8 cellular contexts compared by ENCODE assay signal in the genomic region with DNA sequence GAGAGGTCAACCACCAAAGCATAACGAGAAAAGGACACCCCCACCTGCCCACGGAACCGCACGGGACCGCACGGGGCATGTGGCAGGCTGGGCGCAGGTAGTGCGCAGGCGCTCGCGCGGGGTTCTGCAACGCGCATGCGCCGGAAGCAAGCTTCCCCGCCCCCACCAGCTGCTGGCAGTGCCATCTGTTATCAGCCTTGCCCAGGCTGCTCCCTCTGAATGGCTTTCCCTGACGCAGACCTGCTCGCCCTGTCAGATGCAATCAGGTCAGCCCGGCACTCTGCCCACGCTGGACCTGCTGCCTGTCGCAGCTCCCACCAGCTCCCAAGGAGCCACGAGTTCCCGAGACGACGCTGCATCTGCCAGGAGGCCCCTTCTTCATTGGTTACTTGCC. TPM values are rescaled to one million over a fixed set of nuclear protein-coding genes. Genes with fewer than 3 reads are reported as not detected.
DNase-seq lines count a peak whose midpoint lies in the region; ATAC-seq, FAIRE-seq and TF ChIP-seq lines count a peak whose summit lies in the region.

No MANE protein-coding gene starts in this region.

- H3K36me3 ChIP-seq in CD8-positive, alpha-beta T cell (ENCODE audit: insufficient read depth, low read length), result no peaks in the 10 kb centered on the region
- H3K36me3 ChIP-seq in K562 (ENCODE audit: control insufficient read depth, insufficient read depth, low read length), result no peaks in the 10 kb centered on the region

- WGBS in K562 (ENCODE audit: insufficient coverage, low coverage, missing lambda C conversion rate), result 92% methylated on average over 26 of the region's 26 CpGs

- H3K27me3 Mint-ChIP-seq in CD8-positive, alpha-beta T cell (ENCODE audit: low read depth), result peaks cover 6% of the 10 kb centered on the region
- no peaks in the 10 kb centered on the region for H3K27me3 Mint-ChIP-seq in Calu3 (ENCODE audit: unreplicated experiment)

- H3K9me3 ChIP-seq in CD8-positive, alpha-beta T cell (ENCODE audit: low read length), result no peaks in the 10 kb centered on the region
- no peaks in the 10 kb centered on the region for H3K9me3 ChIP-seq in K562 (replicated peaks; ENCODE audit: control insufficient read depth, insufficient read depth, low read depth, low read length)

- BruUV-seq in K562 (replicated peaks; lab: Mats Ljungman, UMichigan) (no TSS peak), Calu3 (replicated peaks; lab: Mats Ljungman, UMichigan) (no TSS peak)

- no peak for TF ChIP-seq EP300 in K562 (IDR thresholded peaks at IDR 0.05; ENCODE audit: low read length)

- in situ Hi-C loops in K562 (cut with MboI), result no loop called here

- H3K9me1 ChIP-seq in K562 (ENCODE audit: control insufficient read depth, insufficient read depth, low read length), result peaks cover 4% of the 10 kb centered on the region

- H3K4me1 ChIP-seq in CD8-positive, alpha-beta T cell (ENCODE audit: insufficient read depth, low read length), result peaks cover 78% of the 10 kb centered on the region
- peaks cover 7 to 14% of the 10 kb centered on the region in 2 experiments; a peak in 4 of 5 replicates for H3K4me1 ChIP-seq in K562 (replicated peaks in 1 of 2; ENCODE audit: control insufficient read depth in 2 of 2, insufficient read depth in 2 of 2, low read length in 2 of 2)

- H3K27me3 ChIP-seq in CD8-positive, alpha-beta T cell (ENCODE audit: insufficient read depth, low read length), result no peaks in the 10 kb centered on the region
- H3K27me3 ChIP-seq in K562 (ENCODE audit: control insufficient read depth in 2 of 2, insufficient read depth in 2 of 2, low read length in 2 of 2), result no peaks in the 10 kb centered on the region

- H3K36me3 Mint-ChIP-seq in CD8-positive, alpha-beta T cell, result no peaks in the 10 kb centered on the region
- peaks cover 3% of the 10 kb centered on the region for H3K36me3 Mint-ChIP-seq in Calu3 (ENCODE audit: insufficient read depth, unreplicated experiment)

- POLR2A ChIA-PET in CD8-positive, alpha-beta T cell (lab: Charles Lee), result interaction anchor here (0.8 to 2.2 kb wide), 5 partner anchors 11 to 159 kb away, joined by 3 to 12 read pairs (median 5); no protein-coding TSS in a partner anchor
- POLR2A ChIA-PET in K562 (lab: Yijun Ruan, JAX), result interaction anchor here (1.6 kb wide), 1 partner anchor 11 kb away, joined by 3 read pairs; no protein-coding TSS in a partner anchor

- ATAC-seq in CD8-positive, alpha-beta T cell, result no peak
- peak; percentile 10 for ATAC-seq in HG02884 (IDR thresholded peaks at IDR 0.05; ENCODE audit: unreplicated experiment)
- ATAC-seq in K562, result no peak
- no peak for ATAC-seq in GM18505 (IDR thresholded peaks at IDR 0.05; ENCODE audit: unreplicated experiment)

- TF ChIP-seq POLR2A in K562 (conservative IDR thresholded peaks at IDR 0.05), result no peak
- TF ChIP-seq POLR2A in GM18505 (IDR thresholded peaks at IDR 0.05; ENCODE audit: borderline replicate concordance, extremely low read depth, insufficient read depth, insufficient read length), result no peak

- H3K9me3 Mint-ChIP-seq in CD8-positive, alpha-beta T cell, result no peaks in the 10 kb centered on the region
- H3K9me3 Mint-ChIP-seq in Calu3 (ENCODE audit: low read depth, unreplicated experiment), result no peaks in the 10 kb centered on the region

- no peak for FAIRE-seq in K562 (lab: Jason Lieb, UNC)

- H3K4me1 Mint-ChIP-seq in CD8-positive, alpha-beta T cell (ENCODE audit: low read depth), result peaks cover 75% of the 10 kb centered on the region
- no peaks in the 10 kb centered on the region for H3K4me1 Mint-ChIP-seq in Calu3 (ENCODE audit: low read depth, unreplicated experiment)

- H2AFZ ChIP-seq in K562 (ENCODE audit: low read depth, low read length), result no peak overlapping the region

- H3K4me3 ChIP-seq in CD8-positive, alpha-beta T cell (ENCODE audit: low read depth, low read length), result peak overlapping the region; percentile 25
- no peak overlapping the region for H3K4me3 ChIP-seq in K562

- H4K20me1 ChIP-seq in K562 (replicated peaks; ENCODE audit: control insufficient read depth, insufficient read depth, low read length), result peaks cover 10% of the 10 kb centered on the region

- TF ChIP-seq RAD21 in K562 (CRISPR knock-in tag; conservative IDR thresholded peaks at IDR 0.05 in 1 of 2, IDR thresholded peaks at IDR 0.05 in 1 of 2), result no peak

- no peak overlapping the region for H3K4me2 ChIP-seq in K562 (ENCODE audit: insufficient read depth, low read length)

- peak overlapping the region; percentile 96 for H3K27ac Mint-ChIP-seq in CD8-positive, alpha-beta T cell
- H3K27ac Mint-ChIP-seq in Calu3 (ENCODE audit: unreplicated experiment), result no peak overlapping the region

- intact Hi-C loops in CD8-positive, alpha-beta T cell (cut with DNase I, micrococcal nuclease), result loop anchor here (1.0 to 10.0 kb wide), 11 partner anchors 10 to 723 kb away; a partner anchor contains a TSS
- intact Hi-C loops in K562 (cut with micrococcal nuclease) (no loop called here), Calu3 (cut with micrococcal nuclease; ENCODE audit: unreplicated experiment) (no loop called here)

- DNase-seq in CD8-positive, alpha-beta T cell, result peak in 5 of 7 experiments; percentile 23 to 67 (median 44)
- DNase-seq in NCI-H748 treated with DMSO at 0.1 percent for 48 hours (lab: John Stamatoyannopoulos, UW) (peak; percentile 79), K562 (ENCODE audit: extremely low read depth in 1 of 4, low spot score in 3 of 4) (no peak), NCI-H1048 (lab: John Stamatoyannopoulos, UW) (no peak), Calu3 (no peak)
- DNase-seq in stimulated activated CD4-positive, alpha-beta T cell treated with anti-CD3 and anti-CD28 coated beads, Interleukin-1b, Interleukin-23, amount 100 ng/mL, for 48 hours, result peak; percentile 41

- no peak for TF ChIP-seq CTCF in CD8-positive, alpha-beta T cell (IDR thresholded peaks at IDR 0.05)
- TF ChIP-seq CTCF in K562 (IDR thresholded peaks at IDR 0.05 in 2 of 3, conservative IDR thresholded peaks at IDR 0.05 in 1 of 3; ENCODE audit: insufficient read depth in 2 of 3, low read depth in 1 of 3, low read length in 3 of 3), result no peak
- no peak for TF ChIP-seq CTCF in Calu3 (IDR thresholded peaks at IDR 0.05; ENCODE audit: unreplicated experiment)

- peak overlapping the region in 1 of 2 experiments; percentile 50; a peak in 1 of 4 replicates for H3K9ac ChIP-seq in K562 (ENCODE audit: insufficient read depth in 1 of 2, low read depth in 2 of 2, low read length in 2 of 2)

- H3K4me3 Mint-ChIP-seq in CD8-positive, alpha-beta T cell, result peak overlapping the region; percentile 83
- no peak overlapping the region for H3K4me3 Mint-ChIP-seq in Calu3 (ENCODE audit: low read depth, unreplicated experiment)

- H3K27ac ChIP-seq in CD8-positive, alpha-beta T cell (ENCODE audit: low read depth, low read length), result peak overlapping the region; percentile 69
- no peak overlapping the region for H3K27ac ChIP-seq in K562 (ENCODE audit: extremely low read depth, low read depth, low read length)

- CTCF ChIA-PET in CD8-positive, alpha-beta T cell (lab: Charles Lee), result interaction anchor here (1.1 to 1.8 kb wide), 4 partner anchors 11 to 724 kb away, joined by 4 to 7 read pairs (median 4); no protein-coding TSS in a partner anchor
- CTCF ChIA-PET in K562 (lab: Yijun Ruan, JAX; ENCODE audit: low intra/inter-chr PET ratio) (no interaction called here), Calu3 (lab: Charles Lee) (no interaction called here)

- no peaks in the 10 kb centered on the region; the same call in 1 of the 3 replicates for H3K79me2 ChIP-seq in K562 (ENCODE audit: control insufficient read depth, insufficient read depth, low read length)

TF ChIP-seq in K562, 482 proteins besides CTCF, POLR2A, EP300 and RAD21:
- TF ChIP-seq CXXC5 (CRISPR knock-in tag; IDR thresholded peaks at IDR 0.05), result no peak
- TF ChIP-seq ZNF41 (CRISPR knock-in tag; conservative IDR thresholded peaks at IDR 0.05), result no peak
- no peak for TF ChIP-seq OTX1 (CRISPR knock-in tag; IDR thresholded peaks at IDR 0.05)
- TF ChIP-seq POLR2G (IDR thresholded peaks at IDR 0.05; ENCODE audit: low read depth, low read length), result 0 out of 2 replicates have a peak, but pooled peaks have one; percentile 22
- no peak for TF ChIP-seq ZNF143 (CRISPR knock-in tag; IDR thresholded peaks at IDR 0.05)

RNA-seq across cellular contexts. Expression of a gene that starts 22.8 kb away (rescaled TPM):
- total RNA-seq in CD8-positive, alpha-beta T cell, result 10 to 100 TPM; 11.8 to 13.7 TPM
- total RNA-seq in K562 (2011; cell fraction: chromatin; rRNA removed; ENCODE audit: low replicate concordance), result 48.5 and 59.3 TPM in 2 replicates
- 20.2 and 20.4 TPM in 2 replicates for total RNA-seq in K562 (2011; cell fraction: nucleolus; rRNA removed)
- 28.4 and 48.7 TPM in 2 replicates for total RNA-seq in K562 (2011; cell fraction: nucleoplasm; rRNA removed)
- total RNA-seq in K562 (2014; rRNA removed) (3.9 and 4.5 TPM in 2 replicates), K562 (2014; rRNA removed; fragmentation: Illumina TruSeq; extraction: Trizol) (5.2 and 5.5 TPM in 2 replicates), K562 (2015; rRNA removed; fragmentation: Illumina TruSeq; extraction: Trizol) (3.4 and 3.6 TPM in 2 replicates), K562 (2021) (9.9 and 13.9 TPM in 2 replicates), Calu3 (2022) (7.6 and 9.5 TPM in 2 replicates)
- polyA plus RNA-seq in K562 (2011; rRNA removed) (2.3 and 4.2 TPM in 2 replicates), K562 (2014; fragmentation: Illumina TruSeq; extraction: Trizol) (5.8 and 8.2 TPM in 2 replicates), K562 (2014; fragmentation: Nextera tagmentation; extraction: Ambion mirVana) (under 1 TPM; 0.70 to 0.80 TPM), K562 (2014; rRNA removed) (2.8 and 3.8 TPM in 2 replicates)
- 2.4 and 3.4 TPM in 2 replicates for polyA plus RNA-seq in K562 (2011; cell fraction: cytosol; rRNA removed)
- polyA plus RNA-seq in K562 (2011; cell fraction: nucleus; rRNA removed), result 8.8 and 13.0 TPM in 2 replicates
- 3.5 and 6.1 TPM in 2 replicates for polyA plus RNA-seq in K562 (2012)
- 11.2 and 11.8 TPM in 2 replicates for polyA minus RNA-seq in K562 (2011; rRNA and poly(A)+ RNA removed)
- 4.7 and 12.2 TPM in 2 replicates for polyA minus RNA-seq in K562 (2011; cell fraction: cytosol; rRNA and poly(A)+ RNA removed)
- 8.2 and 13.9 TPM in 2 replicates for polyA minus RNA-seq in K562 (2011; cell fraction: nucleus; rRNA and poly(A)+ RNA removed)

Comparison
In these comparisons a context has a peak if more than half of its experiments do, and no peak if none do; other contexts are left out.
1. DNase-seq: peak in CD8-positive, alpha-beta T cell (5 of 7), NCI-H748 treated with DMSO at 0.1 percent for 48 hours (single experiment) and stimulated activated CD4-positive, alpha-beta T cell treated with anti-CD3 and anti-CD28 coated beads, Interleukin-1b, Interleukin-23, amount 100 ng/mL, for 48 hours (single experiment); none in K562 (0 of 4), NCI-H1048 (single experiment) and Calu3 (single experiment).
2. intact Hi-C loops: an anchor here in CD8-positive, alpha-beta T cell (1.0 to 10.0 kb wide); none called in K562 and Calu3.